8 cellular contexts compared by ENCODE assay signal in genomic region chr7:105589221-105590077, GRCh38. TPM values are rescaled to one million over a fixed set of nuclear protein-coding genes. Genes with fewer than 3 reads are reported as not detected.
A peak's percentile ranks its signal among the peaks of the same experiment; 100 is the strongest.
DNase-seq lines count a peak whose midpoint lies in the region; ATAC-seq, FAIRE-seq and TF ChIP-seq lines count a peak whose summit lies in the region.

No MANE protein-coding gene starts in this region.

- TF ChIP-seq POLR2A in body of pancreas (IDR thresholded peaks at IDR 0.05) = no peak

- H3K27me3 Mint-ChIP-seq in T-helper 2 cell treated with Interferon-gamma antibody and Interleukin-4, amounts not matched to agents 5 μg/mL and 100 μg/mL, for 36 hours (ENCODE audit: low read depth) = peaks cover 2% of the 10 kb centered on the region

- peak; percentile 88 for DNase-seq in AG08395 (ENCODE audit: low spot score)
- no peak for DNase-seq in GM18507 (ENCODE audit: extremely low spot score, insufficient read length, low read depth)
- peak; percentile 25 for DNase-seq in NCI-H1436 treated with DMSO at 0.1 percent for 48 hours (lab: John Stamatoyannopoulos, UW)
- peak; percentile 45 for DNase-seq in T-helper 2 cell treated with Interferon-gamma antibody and Interleukin-4, amounts not matched to agents 5 μg/mL and 100 μg/mL, for 36 hours (ENCODE audit: low spot score)
- DNase-seq in body of pancreas = peak; percentile 31 to 59 (median 53)
- DNase-seq in inferior parietal cortex (ENCODE audit: extremely low spot score) = peak; percentile 90
- peak; percentile 65 for DNase-seq in stimulated activated CD4-positive, alpha-beta T cell treated with anti-CD3 and anti-CD28 coated beads, Interleukin-15, amount 100 ng/mL, for 24 hours

- peaks cover 13% of the 10 kb centered on the region for H3K4me1 Mint-ChIP-seq in T-helper 2 cell treated with Interferon-gamma antibody and Interleukin-4, amounts not matched to agents 5 μg/mL and 100 μg/mL, for 36 hours (ENCODE audit: low read depth)

- peaks cover 7% of the 10 kb centered on the region for H3K9me3 Mint-ChIP-seq in T-helper 2 cell treated with Interferon-gamma antibody and Interleukin-4, amounts not matched to agents 5 μg/mL and 100 μg/mL, for 36 hours

- WGBS in body of pancreas, 2 donors = 25 to 27% methylated on average over 6 of the region's 6 CpGs

- intact Hi-C loops in body of pancreas (cut with DNase I) = no loop called here

- H3K27ac Mint-ChIP-seq in T-helper 2 cell treated with Interferon-gamma antibody and Interleukin-4, amounts not matched to agents 5 μg/mL and 100 μg/mL, for 36 hours = no peak overlapping the region

- ATAC-seq in HG02885 (IDR thresholded peaks at IDR 0.05; ENCODE audit: poor library complexity, unreplicated experiment) = peak; percentile 87
- ATAC-seq in body of pancreas = peak; percentile 72

- no peaks in the 10 kb centered on the region for H3K4me1 ChIP-seq in body of pancreas

- peak; percentile 91 for FAIRE-seq in GM18507 (lab: Jason Lieb, UNC)

- H3K4me3 Mint-ChIP-seq in T-helper 2 cell treated with Interferon-gamma antibody and Interleukin-4, amounts not matched to agents 5 μg/mL and 100 μg/mL, for 36 hours = no peak overlapping the region

- no peaks in the 10 kb centered on the region for H3K36me3 ChIP-seq in body of pancreas (replicated peaks in 1 of 2; ENCODE audit: insufficient read depth in 1 of 2, low read depth in 2 of 2)

- H3K27me3 ChIP-seq in body of pancreas = no peaks in the 10 kb centered on the region

- no peaks in the 10 kb centered on the region for H3K36me3 Mint-ChIP-seq in T-helper 2 cell treated with Interferon-gamma antibody and Interleukin-4, amounts not matched to agents 5 μg/mL and 100 μg/mL, for 36 hours (ENCODE audit: low read depth)

- TF ChIP-seq CTCF in body of pancreas (IDR thresholded peaks at IDR 0.05) = peak in 6 of 7 experiments; percentile 21 to 53 (median 38)

- no peaks in the 10 kb centered on the region for H3K9me3 ChIP-seq in body of pancreas

- no peak overlapping the region for H3K4me3 ChIP-seq in body of pancreas

- no peak overlapping the region for H3K27ac ChIP-seq in body of pancreas

RNA-seq across cellular contexts. Expression of gene EFCAB10, which starts 8.2 kb away (rescaled TPM):
- total RNA-seq in body of pancreas = not detected

RNA-seq across cellular contexts. Expression of gene RINT1, which starts 57.4 kb away (rescaled TPM):
- 10 to 100 TPM; 26.5 to 33.0 TPM for total RNA-seq in body of pancreas
